In genomic region chr18:12179697-12180577, GRCh38 we compare ENCODE assay signal across 7 cellular contexts.
A peak's percentile ranks its signal among the peaks of the same experiment; 100 is the strongest.
DNase-seq lines count a peak whose midpoint lies in the region; ATAC-seq, FAIRE-seq and TF ChIP-seq lines count a peak whose summit lies in the region.
"Not testable (repeated sequence)": the region's sequence is repeated elsewhere in the genome, so short reads cannot be mapped to it uniquely, and the experiment has no call there.

No MANE protein-coding gene starts in this region.

- 86% methylated on average over 1 of the region's 8 CpGs for WGBS in GM12878 (ENCODE audit: insufficient coverage, insufficient replicate concordance, low lambda C conversion rate, missing lambda C conversion rate)

- ATAC-seq in GM18873 (IDR thresholded peaks at IDR 0.05; ENCODE audit: low FRiP score, unreplicated experiment) (peak; percentile 53), GM19452 (IDR thresholded peaks at IDR 0.05; ENCODE audit: unreplicated experiment) (peak; percentile 80), GM21515 (IDR thresholded peaks at IDR 0.05; ENCODE audit: unreplicated experiment) (peak; percentile 62), HG02763 (IDR thresholded peaks at IDR 0.05; ENCODE audit: unreplicated experiment) (peak; percentile 53), HG03354 (IDR thresholded peaks at IDR 0.05; ENCODE audit: poor library complexity, severe bottlenecking, unreplicated experiment) (peak; percentile 86)
- ATAC-seq in GM12878 = not testable (repeated sequence)

- CTCF ChIA-PET in GM12878 (lab: Yijun Ruan, JAX) = not testable (repeated sequence)

- H3K4me3 ChIP-seq in GM12878 = not testable (repeated sequence)

- H3K4me1 ChIP-seq in GM12878 (ENCODE audit: control insufficient read depth, insufficient read depth, low read length) = not testable (repeated sequence)

- POLR2A ChIA-PET in GM12878 (lab: Charles Lee) = not testable (repeated sequence)

- H3K27ac ChIP-seq in GM12878 (ENCODE audit: control insufficient read depth, insufficient read depth) = not testable (repeated sequence)

- H3K36me3 ChIP-seq in GM12878 (ENCODE audit: control insufficient read depth in 2 of 2, insufficient read depth in 2 of 2, low read length in 1 of 2) = not testable (repeated sequence)

- not testable (repeated sequence) for H4K20me1 ChIP-seq in GM12878 (ENCODE audit: control insufficient read depth, insufficient read depth)

- not testable (repeated sequence) for TF ChIP-seq EP300 in GM12878 (IDR thresholded peaks at IDR 0.05; ENCODE audit: borderline replicate concordance in 1 of 2, control insufficient read depth in 1 of 2, low read depth in 2 of 2, low read length in 2 of 2)

- RAD21 ChIA-PET in GM12878 (lab: Charles Lee; ENCODE audit: unreplicated experiment) = not testable (repeated sequence)

- not testable (repeated sequence) for H3K27me3 ChIP-seq in GM12878 (replicated peaks in 1 of 2; ENCODE audit: control insufficient read depth in 2 of 2, insufficient read depth in 2 of 2, low read length in 1 of 2)

- not testable (repeated sequence) for H3K9ac ChIP-seq in GM12878 (ENCODE audit: control insufficient read depth, insufficient read depth, low read length)

- SMC1A ChIA-PET in GM12878 (lab: Charles Lee; ENCODE audit: uncharacterized antibody, unreplicated experiment) = not testable (repeated sequence)

- H2AFZ ChIP-seq in GM12878 (ENCODE audit: control insufficient read depth, low read depth, low read length) = not testable (repeated sequence)

- not testable (repeated sequence) for TF ChIP-seq POLR2A in GM12878 (IDR thresholded peaks at IDR 0.05; ENCODE audit: low read depth, low read length)

- TF ChIP-seq CTCF in GM12878 (IDR thresholded peaks at IDR 0.05 in 2 of 3, conservative IDR thresholded peaks at IDR 0.05 in 1 of 3; ENCODE audit: control insufficient read depth in 2 of 3, extremely low read depth in 1 of 3, insufficient read depth in 1 of 3, low read depth in 3 of 3, low read length in 3 of 3) = not testable (repeated sequence)

- intact Hi-C loops in GM12878 (cut with micrococcal nuclease; ENCODE audit: unreplicated experiment) = not testable (repeated sequence)

- TF ChIP-seq RAD21 in GM12878 (IDR thresholded peaks at IDR 0.05; ENCODE audit: insufficient read depth, low read depth, low read length) = not testable (repeated sequence)

- in situ Hi-C loops in GM12878 (cut with MboI) = not testable (repeated sequence)

- DNase-seq in GM12878 (ENCODE audit: low read depth, low spot score); urothelium cell line (ENCODE audit: low spot score): not testable (repeated sequence)

- FAIRE-seq in GM12878 (lab: Jason Lieb, UNC) (peak; percentile 62), urothelium cell line (lab: Jason Lieb, UNC) (peak; percentile 17)

- not testable (repeated sequence) for H3K79me2 ChIP-seq in GM12878 (ENCODE audit: control insufficient read depth, insufficient read depth, low read length)

- H3K9me3 ChIP-seq in GM12878 (replicated peaks; ENCODE audit: control insufficient read depth, insufficient read depth, low read length) = not testable (repeated sequence)

- H3K4me2 ChIP-seq in GM12878 (ENCODE audit: control insufficient read depth, insufficient read depth) = not testable (repeated sequence)

- BruUV-seq in GM12878 (replicated peaks; lab: Mats Ljungman, UMichigan) = not testable (repeated sequence)
